In genomic region chr21:44368711-44369446, GRCh38 we compare ENCODE assay signal across 16 cellular contexts. TPM values are rescaled to one million over a fixed set of nuclear protein-coding genes. Genes with fewer than 3 reads are reported as not detected.
DNase-seq lines count a peak whose midpoint lies in the region; ATAC-seq, FAIRE-seq and TF ChIP-seq lines count a peak whose summit lies in the region.
"Had no signal": no experiment of that assay in that cellular context is flagged by ENCODE, and none has a peak within 500 bp of the region (broad histone marks: within the 10 kb centered on the region; RNA-seq: fewer than 3 reads in every experiment).

No MANE protein-coding gene starts in this region.

- H3K36me3 Mint-ChIP-seq in activated T-cell treated with anti-CD3 and anti-CD28 coated beads, Interleukin-2, amount 50 U/mL, for 24 hours (ENCODE audit: low read depth), result peaks cover 35% of the 10 kb centered on the region
- H3K36me3 Mint-ChIP-seq in osteocyte (ENCODE audit: unreplicated experiment), result no peaks in the 10 kb centered on the region

- DNase-seq in activated T-cell treated with anti-CD3 and anti-CD28 coated beads, Interleukin-2, amount 50 U/mL, for 24 hours, result peak; percentile 12
- DNase-seq in activated T-cell treated with anti-CD3 and anti-CD28 coated beads for 4 hours, result no peak
- DNase-seq in left kidney (ENCODE audit: low read depth, low spot score), result peak; percentile 56
- peak; percentile 18 for DNase-seq in testis
- no peak for DNase-seq in osteocyte (ENCODE audit: extremely low spot score, unreplicated experiment)
- no peak for DNase-seq in D721Med (ENCODE audit: insufficient read length, low spot score)
- DNase-seq: activated CD8-positive, alpha-beta memory T cell treated with anti-CD3 and anti-CD28 coated beads, Interleukin-2, amount 50 U/mL, for 4 hours; heart right ventricle; T-helper 9 cell had no signal

- no peak overlapping the region for H3K27ac Mint-ChIP-seq in activated T-cell treated with anti-CD3 and anti-CD28 coated beads, Interleukin-2, amount 50 U/mL, for 24 hours
- H3K27ac Mint-ChIP-seq in osteocyte (ENCODE audit: unreplicated experiment), result no peak overlapping the region

- no peak overlapping the region for H3K4me3 Mint-ChIP-seq in activated T-cell treated with anti-CD3 and anti-CD28 coated beads, Interleukin-2, amount 50 U/mL, for 24 hours
- H3K4me3 Mint-ChIP-seq in osteocyte (ENCODE audit: unreplicated experiment), result no peak overlapping the region

- no peaks in the 10 kb centered on the region for H3K9me3 Mint-ChIP-seq in activated T-cell treated with anti-CD3 and anti-CD28 coated beads, Interleukin-2, amount 50 U/mL, for 24 hours
- peaks cover under 1% of the 10 kb centered on the region for H3K9me3 Mint-ChIP-seq in osteocyte (ENCODE audit: unreplicated experiment)

- ATAC-seq in SK-N-SH treated with all-trans-retinoic acid at 6 μM for 48 hours (peak; percentile 48; the same call in 2 of the 3 replicates), HG03108 (IDR thresholded peaks at IDR 0.05; ENCODE audit: unreplicated experiment) (no peak)

- H3K4me3 ChIP-seq in testis, result no peak overlapping the region
- H3K4me3 ChIP-seq: heart right ventricle, skin epidermis had no signal

- H3K4me1 ChIP-seq in testis, result peaks cover 3% of the 10 kb centered on the region

- no peak for TF ChIP-seq CTCF in testis (IDR thresholded peaks at IDR 0.05)
- no peak for TF ChIP-seq CTCF in osteocyte (IDR thresholded peaks at IDR 0.05)
- TF ChIP-seq CTCF in D721Med (IDR thresholded peaks at IDR 0.05; ENCODE audit: insufficient read depth, missing control alignments), result no peak

- no peaks in the 10 kb centered on the region for H3K36me3 ChIP-seq in testis (ENCODE audit: low read depth, missing control alignments)

- no peak overlapping the region for H3K27ac ChIP-seq in testis
- H3K27ac ChIP-seq: heart right ventricle, HL-60, skin epidermis had no signal

- no peak for TF ChIP-seq POLR2A in testis (IDR thresholded peaks at IDR 0.05)

- no peaks in the 10 kb centered on the region for H3K27me3 Mint-ChIP-seq in activated T-cell treated with anti-CD3 and anti-CD28 coated beads, Interleukin-2, amount 50 U/mL, for 24 hours
- no peaks in the 10 kb centered on the region for H3K27me3 Mint-ChIP-seq in osteocyte (ENCODE audit: unreplicated experiment)

- H3K4me1 Mint-ChIP-seq in activated T-cell treated with anti-CD3 and anti-CD28 coated beads, Interleukin-2, amount 50 U/mL, for 24 hours (ENCODE audit: low read depth), result peaks cover 5% of the 10 kb centered on the region
- no peaks in the 10 kb centered on the region for H3K4me1 Mint-ChIP-seq in osteocyte (ENCODE audit: unreplicated experiment)

- FAIRE-seq in D721Med (lab: Jason Lieb, UNC), result no peak
- FAIRE-seq: astrocyte, urothelium cell line had no signal

- no peaks in the 10 kb centered on the region for H3K9me3 ChIP-seq in testis

- WGBS in testis, 2 donors, result 33 to 36% methylated on average over 13 to 30 of the region's 35 CpGs

- H3K27me3 ChIP-seq in testis, result no peaks in the 10 kb centered on the region

- intact Hi-C loops in testis (cut with DNase I; ENCODE audit: low total_unique reads), result no loop called here

TF ChIP-seq in SK-N-SH treated with all-trans-retinoic acid at 6 μM for 48 hours, 23 proteins besides CTCF, POLR2A, EP300 and RAD21:
- TF ChIP-seq POU6F1 (CRISPR knock-in tag; IDR thresholded peaks at IDR 0.05; ENCODE audit: borderline replicate concordance, low read depth), result no peak
- no peak for TF ChIP-seq ESRRG (CRISPR knock-in tag; IDR thresholded peaks at IDR 0.05)
- no peak for TF ChIP-seq ZNF565 (CRISPR knock-in tag; conservative IDR thresholded peaks at IDR 0.05; ENCODE audit: low read depth)
- no peak for TF ChIP-seq TOX (CRISPR knock-in tag; IDR thresholded peaks at IDR 0.05; ENCODE audit: borderline replicate concordance)
- TF ChIP-seq PATZ1 (CRISPR knock-in tag; IDR thresholded peaks at IDR 0.05; ENCODE audit: borderline replicate concordance), result no peak
- TF ChIP-seq CSDC2 (CRISPR knock-in tag; IDR thresholded peaks at IDR 0.05), result no peak
- no peak for TF ChIP-seq ZC3H10 (CRISPR knock-in tag; IDR thresholded peaks at IDR 0.05)
- TF ChIP-seq, protein P1, sequence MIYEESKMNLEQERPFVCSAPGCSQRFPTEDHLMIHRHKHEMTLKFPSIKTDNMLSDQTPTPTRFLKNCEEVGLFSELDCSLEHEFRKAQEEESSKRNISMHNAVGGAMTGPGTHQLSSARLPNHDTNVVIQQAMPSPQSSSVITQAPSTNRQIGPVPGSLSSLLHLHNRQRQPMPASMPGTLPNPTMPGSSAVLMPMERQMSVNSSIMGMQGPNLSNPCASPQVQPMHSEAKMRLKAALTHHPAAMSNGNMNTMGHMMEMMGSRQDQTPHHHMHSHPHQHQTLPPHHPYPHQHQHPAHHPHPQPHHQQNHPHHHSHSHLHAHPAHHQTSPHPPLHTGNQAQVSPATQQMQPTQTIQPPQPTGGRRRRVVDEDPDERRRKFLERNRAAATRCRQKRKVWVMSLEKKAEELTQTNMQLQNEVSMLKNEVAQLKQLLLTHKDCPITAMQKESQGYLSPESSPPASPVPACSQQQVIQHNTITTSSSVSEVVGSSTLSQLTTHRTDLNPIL (CRISPR knock-in tag; IDR thresholded peaks at IDR 0.05; ENCODE audit: low read depth), result no peak
- no peak for TF ChIP-seq ZNF8 (CRISPR knock-in tag; IDR thresholded peaks at IDR 0.05)
- no peak for TF ChIP-seq PPARA (CRISPR knock-in tag; IDR thresholded peaks at IDR 0.05; ENCODE audit: borderline replicate concordance)
- no peak for TF ChIP-seq BACH2 (CRISPR knock-in tag; IDR thresholded peaks at IDR 0.05; ENCODE audit: borderline replicate concordance)
- TF ChIP-seq SNAI2 (CRISPR knock-in tag; IDR thresholded peaks at IDR 0.05), result no peak

RNA-seq across cellular contexts. Expression of gene TRPM2, which starts 15.5 kb away (rescaled TPM):
- total RNA-seq in testis (1 to 10 TPM; 3.0 to 3.9 TPM), osteocyte (not detected in 2 replicates)
- 4.9 TPM for polyA plus RNA-seq in testis (ENCODE audit: insufficient read depth, low read depth, low replicate concordance)
- polyA plus RNA-seq: BJ had no signal

RNA-seq across cellular contexts. Expression of gene CFAP410, which starts 29.7 kb away (rescaled TPM):
- total RNA-seq in testis (10 to 100 TPM; 71.7 to 81.6 TPM), osteocyte (23.0 and 23.4 TPM in 2 replicates)
- 40.8 TPM for polyA plus RNA-seq in testis (ENCODE audit: insufficient read depth, low read depth, low replicate concordance)

Comparison
In these comparisons a context has a peak if more than half of its experiments do, and no peak if none do; other contexts are left out.
1. DNase-seq: peak in activated T-cell treated with anti-CD3 and anti-CD28 coated beads, Interleukin-2, amount 50 U/mL, for 24 hours (single experiment), left kidney (single experiment) and testis (single experiment); none in activated T-cell treated with anti-CD3 and anti-CD28 coated beads for 4 hours (single experiment), osteocyte (single experiment) and D721Med (single experiment).